In the genomic region with DNA sequence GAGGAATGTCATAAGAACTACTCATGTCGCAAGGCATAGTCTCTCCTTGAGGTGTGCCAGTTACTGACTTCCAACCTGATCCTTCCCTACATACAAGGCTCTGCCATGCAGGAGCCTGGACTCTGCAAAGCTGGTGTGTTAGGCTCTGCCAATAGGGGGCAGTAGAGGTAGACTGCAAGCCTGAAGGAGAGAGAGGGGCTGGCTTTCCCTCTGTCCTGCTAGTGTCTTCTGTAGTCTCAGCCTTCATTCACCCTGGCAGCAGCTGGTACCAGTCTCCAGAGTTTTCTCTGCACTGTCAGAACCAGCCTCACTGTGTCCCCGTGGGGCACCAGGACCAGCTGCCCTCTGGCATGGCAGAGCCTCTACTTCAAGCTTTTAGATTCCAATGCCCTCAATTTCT, we compare ENCODE assay signal across 8 cellular contexts. TPM values are rescaled to one million over a fixed set of nuclear protein-coding genes. Genes with fewer than 3 reads are reported as not detected.
DNase-seq lines count a peak whose midpoint lies in the region; ATAC-seq and TF ChIP-seq lines count a peak whose summit lies in the region.

No MANE protein-coding gene starts in this region.

- H3K4me3 ChIP-seq in BJ (ENCODE audit: low read depth, low read length) (no peak overlapping the region), HFF-Myc (replicated peaks; ENCODE audit: low read depth, low read length) (no peak overlapping the region), left lung (no peak overlapping the region)

- intact Hi-C loops in left lung (cut with DNase I), result no loop called here

- H3K36me3 ChIP-seq in BJ (ENCODE audit: control insufficient read depth, insufficient read depth, low read length), result no peaks in the 10 kb centered on the region
- no peaks in the 10 kb centered on the region for H3K36me3 ChIP-seq in left lung

- ATAC-seq in activated naive CD4-positive, alpha-beta T cell treated with anti-CD3 and anti-CD28 coated beads, Interleukin-2, amount 50 U/mL, for 72 hours, result peak; percentile 41 to 56
- ATAC-seq in left lung, result peak; percentile 82
- no peak for ATAC-seq in HG02840 (IDR thresholded peaks at IDR 0.05; ENCODE audit: low FRiP score, unreplicated experiment)
- ATAC-seq in GM21737 (IDR thresholded peaks at IDR 0.05; ENCODE audit: unreplicated experiment), result no peak

- CTCF ChIA-PET in BJ (lab: Yijun Ruan, JAX), result interaction anchor here (0.7 to 1.2 kb wide), 2 partner anchors 103 to 463 kb away, joined by 3 read pairs; no protein-coding TSS in a partner anchor

- peaks cover 0 to 5% of the 10 kb centered on the region in 2 donors for H3K36me3 Mint-ChIP-seq in activated naive CD4-positive, alpha-beta T cell treated with anti-CD3 and anti-CD28 coated beads, Interleukin-2, amount 50 U/mL, for 72 hours

- H3K4me1 ChIP-seq in left lung, result no peaks in the 10 kb centered on the region

- H3K27ac Mint-ChIP-seq in activated naive CD4-positive, alpha-beta T cell treated with anti-CD3 and anti-CD28 coated beads, Interleukin-2, amount 50 U/mL, for 72 hours, result no peak overlapping the region

- H3K9me3 Mint-ChIP-seq in activated naive CD4-positive, alpha-beta T cell treated with anti-CD3 and anti-CD28 coated beads, Interleukin-2, amount 50 U/mL, for 72 hours, result no peaks in the 10 kb centered on the region

- POLR2A ChIA-PET in BJ (lab: Charles Lee), result no interaction called here

- H3K9me3 ChIP-seq in left lung, result no peaks in the 10 kb centered on the region

- TF ChIP-seq CTCF in BJ (IDR thresholded peaks at IDR 0.05; ENCODE audit: insufficient read depth, low read depth, low read length), result peak; percentile 37
- peak; percentile 68 for TF ChIP-seq CTCF in HFF-Myc (IDR thresholded peaks at IDR 0.05; ENCODE audit: low read depth, low read length, missing control alignments)
- TF ChIP-seq CTCF in left lung (IDR thresholded peaks at IDR 0.05), result peak; percentile 23 to 25

- no peak overlapping the region for H3K27ac ChIP-seq in left lung

- DNase-seq in BJ (ENCODE audit: low read depth) (no peak), HFF-Myc (ENCODE audit: extremely low read depth, low read depth) (no peak), left lung (no peak), NCI-H2107 (lab: John Stamatoyannopoulos, UW) (no peak)
- DNase-seq in activated naive CD4-positive, alpha-beta T cell treated with anti-CD3 and anti-CD28 coated beads, Interleukin-2, amount 50 U/mL, for 72 hours (ENCODE audit: low spot score in 2 of 2), result peak in 1 of 2 donors; percentile 44
- no peak for DNase-seq in NK-92 treated with Interleukin-12 subunit alpha and Interleukin-12 subunit beta, amount 100 ng/mL, for 24 hours (lab: John Stamatoyannopoulos, UW)

- no peaks in the 10 kb centered on the region for H3K27me3 ChIP-seq in BJ (ENCODE audit: control insufficient read depth, insufficient read depth, low read length)
- H3K27me3 ChIP-seq in left lung, result no peaks in the 10 kb centered on the region

RNA-seq across cellular contexts. Expression of a gene that starts 14.5 kb away (rescaled TPM):
- polyA plus RNA-seq in BJ (2011; rRNA removed), result 0.04 TPM in 1 of 2 replicates, not detected in the other
- 0.09 and 0.21 TPM in 2 replicates for polyA minus RNA-seq in BJ (2011; rRNA and poly(A)+ RNA removed)
- under 1 TPM; 0.16 to 0.58 TPM for total RNA-seq in activated naive CD4-positive, alpha-beta T cell treated with anti-CD3 and anti-CD28 coated beads, Interleukin-2, amount 50 U/mL, for 72 hours
- 10 to 100 TPM; 12.0 to 19.9 TPM for total RNA-seq in left lung

Comparison
In these comparisons a context has a peak if more than half of its experiments do, and no peak if none do; other contexts are left out.
1. ATAC-seq: peak in activated naive CD4-positive, alpha-beta T cell treated with anti-CD3 and anti-CD28 coated beads, Interleukin-2, amount 50 U/mL, for 72 hours (2 of 2) and left lung (single experiment); none in HG02840 (single experiment) and GM21737 (single experiment).
2. RNA of a gene that starts 14.5 kb away (total RNA-seq): 12.0 to 19.9 TPM in left lung; 0.16 to 0.58 TPM in activated naive CD4-positive, alpha-beta T cell treated with anti-CD3 and anti-CD28 coated beads, Interleukin-2, amount 50 U/mL, for 72 hours; every median in the first group is over 4 times any median in the second.
3. Peak in every context shown above with its lines, with median percentiles within 50 percentile points of each other: CTCF ChIP-seq.